Comparison of ENCODE assay signal across 1 cellular context in genomic region chr1:93988634-93989350, GRCh38.
TF ChIP-seq lines count a peak whose summit lies in the region.

No MANE protein-coding gene starts in this region.

TF ChIP-seq in WTC11, 78 proteins besides CTCF, POLR2A, EP300 and RAD21 (continued from another document):
- no peak for TF ChIP-seq GTF2I (CRISPR knock-in tag; conservative IDR thresholded peaks at IDR 0.05)
- TF ChIP-seq AR (CRISPR knock-in tag; IDR thresholded peaks at IDR 0.05) = no peak
- no peak for TF ChIP-seq ZBTB21 (CRISPR knock-in tag; IDR thresholded peaks at IDR 0.05; ENCODE audit: borderline replicate concordance)
- TF ChIP-seq, protein P1, sequence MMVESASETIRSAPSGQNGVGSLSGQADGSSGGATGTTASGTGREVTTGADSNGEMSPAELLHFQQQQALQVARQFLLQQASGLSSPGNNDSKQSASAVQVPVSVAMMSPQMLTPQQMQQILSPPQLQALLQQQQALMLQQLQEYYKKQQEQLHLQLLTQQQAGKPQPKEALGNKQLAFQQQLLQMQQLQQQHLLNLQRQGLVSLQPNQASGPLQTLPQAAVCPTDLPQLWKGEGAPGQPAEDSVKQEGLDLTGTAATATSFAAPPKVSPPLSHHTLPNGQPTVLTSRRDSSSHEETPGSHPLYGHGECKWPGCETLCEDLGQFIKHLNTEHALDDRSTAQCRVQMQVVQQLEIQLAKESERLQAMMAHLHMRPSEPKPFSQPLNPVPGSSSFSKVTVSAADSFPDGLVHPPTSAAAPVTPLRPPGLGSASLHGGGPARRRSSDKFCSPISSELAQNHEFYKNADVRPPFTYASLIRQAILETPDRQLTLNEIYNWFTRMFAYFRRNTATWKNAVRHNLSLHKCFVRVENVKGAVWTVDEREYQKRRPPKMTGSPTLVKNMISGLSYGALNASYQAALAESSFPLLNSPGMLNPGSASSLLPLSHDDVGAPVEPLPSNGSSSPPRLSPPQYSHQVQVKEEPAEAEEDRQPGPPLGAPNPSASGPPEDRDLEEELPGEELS (CRISPR knock-in tag; IDR thresholded peaks at IDR 0.05) = no peak
- TF ChIP-seq SMAD4 (CRISPR knock-in tag; IDR thresholded peaks at IDR 0.05) = no peak
- TF ChIP-seq, protein P2, sequence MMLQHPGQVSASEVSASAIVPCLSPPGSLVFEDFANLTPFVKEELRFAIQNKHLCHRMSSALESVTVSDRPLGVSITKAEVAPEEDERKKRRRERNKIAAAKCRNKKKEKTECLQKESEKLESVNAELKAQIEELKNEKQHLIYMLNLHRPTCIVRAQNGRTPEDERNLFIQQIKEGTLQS (CRISPR knock-in tag; conservative IDR thresholded peaks at IDR 0.05) = no peak
- TF ChIP-seq JAZF1 (CRISPR knock-in tag; IDR thresholded peaks at IDR 0.05) = no peak
